Comparison of ENCODE assay signal across 2 cellular contexts in genomic region chr10:73975388-73975787, GRCh38.
TF ChIP-seq lines count a peak whose summit lies in the region.

No MANE protein-coding gene starts in this region.

TF ChIP-seq in HEK293, 187 proteins besides CTCF, POLR2A, EP300 and RAD21:
- TF ChIP-seq TRIM28 (IDR thresholded peaks at IDR 0.05; ENCODE audit: borderline replicate concordance, low read length) = peak; percentile 13; the same call in 1 of the 2 replicates
- no peak for TF ChIP-seq ZNF571 (tag by site-specific recombination; IDR thresholded peaks at IDR 0.05)
TF ChIP-seq in HEK293: peak in this region for 1.

TF ChIP-seq in K562, 482 proteins besides CTCF, POLR2A, EP300 and RAD21:
- TF ChIP-seq DACH1 (IDR thresholded peaks at IDR 0.05; ENCODE audit: partially characterized antibody) (no peak), RBFOX2 (IDR thresholded peaks at IDR 0.05; ENCODE audit: low read depth, low read length) (no peak), FIP1L1 (IDR thresholded peaks at IDR 0.05; ENCODE audit: low read depth, low read length, poor library complexity, severe bottlenecking) (no peak), TEAD2 (tag; IDR thresholded peaks at IDR 0.05) (no peak), KDM5B (IDR thresholded peaks at IDR 0.05; ENCODE audit: insufficient replicate concordance, low read depth, low read length) (no peak), SREBF2 (CRISPR knock-in tag; IDR thresholded peaks at IDR 0.05) (no peak), ZNF655 (CRISPR knock-in tag; IDR thresholded peaks at IDR 0.05) (no peak), HCFC1 (IDR thresholded peaks at IDR 0.05; ENCODE audit: low read depth, low read length) (no peak), HIVEP1 (CRISPR knock-in tag; IDR thresholded peaks at IDR 0.05) (no peak)
